1 cellular context compared by ENCODE assay signal in the genomic region with DNA sequence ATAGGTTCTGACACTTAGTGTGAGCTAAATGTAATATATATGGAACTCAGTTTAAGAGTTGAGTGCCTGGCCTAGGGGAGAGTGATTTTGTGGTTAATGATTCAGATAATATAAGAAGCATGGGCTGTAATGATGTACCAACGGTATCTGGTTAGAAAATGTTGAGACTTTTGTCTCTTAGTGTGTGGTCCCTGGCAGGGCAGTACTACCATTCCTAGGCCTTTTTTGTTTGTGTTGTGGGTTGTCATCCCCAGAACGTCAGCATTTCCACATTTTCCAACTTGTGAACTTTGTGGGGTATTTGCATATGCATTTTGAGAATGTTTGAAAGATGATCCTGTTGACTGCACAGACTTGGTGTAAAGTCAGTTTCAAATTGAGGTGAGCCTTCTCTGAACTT.
TF ChIP-seq lines count a peak whose summit lies in the region.

No MANE protein-coding gene starts in this region.

TF ChIP-seq in GM23338, 12 proteins besides CTCF, POLR2A, EP300 and RAD21 (continued from another document):
- TF ChIP-seq, protein P1, sequence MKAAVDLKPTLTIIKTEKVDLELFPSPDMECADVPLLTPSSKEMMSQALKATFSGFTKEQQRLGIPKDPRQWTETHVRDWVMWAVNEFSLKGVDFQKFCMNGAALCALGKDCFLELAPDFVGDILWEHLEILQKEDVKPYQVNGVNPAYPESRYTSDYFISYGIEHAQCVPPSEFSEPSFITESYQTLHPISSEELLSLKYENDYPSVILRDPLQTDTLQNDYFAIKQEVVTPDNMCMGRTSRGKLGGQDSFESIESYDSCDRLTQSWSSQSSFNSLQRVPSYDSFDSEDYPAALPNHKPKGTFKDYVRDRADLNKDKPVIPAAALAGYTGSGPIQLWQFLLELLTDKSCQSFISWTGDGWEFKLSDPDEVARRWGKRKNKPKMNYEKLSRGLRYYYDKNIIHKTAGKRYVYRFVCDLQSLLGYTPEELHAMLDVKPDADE (IDR thresholded peaks at IDR 0.05), result no peak
- TF ChIP-seq POLR2AphosphoS5 (IDR thresholded peaks at IDR 0.05; ENCODE audit: low read depth) (no peak), EZH2phosphoT487 (IDR thresholded peaks at IDR 0.05; ENCODE audit: unreplicated experiment) (no peak), EZH2 (IDR thresholded peaks at IDR 0.05; ENCODE audit: low read depth, unreplicated experiment) (no peak)
